In genomic region chr6:131995924-131996323, GRCh38 we compare ENCODE assay signal across 13 cellular contexts. TPM values are rescaled to one million over a fixed set of nuclear protein-coding genes. Genes with fewer than 3 reads are reported as not detected.
DNase-seq lines count a peak whose midpoint lies in the region; ATAC-seq and TF ChIP-seq lines count a peak whose summit lies in the region.
"Had no signal": no experiment of that assay in that cellular context is flagged by ENCODE, and none has a peak within 500 bp of the region (broad histone marks: within the 10 kb centered on the region; RNA-seq: fewer than 3 reads in every experiment).

No MANE protein-coding gene starts in this region.

- H3K4me1 ChIP-seq in ACC112 (ENCODE audit: control insufficient read depth, insufficient read depth, low read length, unreplicated experiment), result peaks cover 20% of the 10 kb centered on the region
- no peaks in the 10 kb centered on the region for H3K4me1 ChIP-seq in suprapubic skin
- H3K4me1 ChIP-seq: psoas muscle, testis had no signal

- no peak for TF ChIP-seq CTCF in suprapubic skin (IDR thresholded peaks at IDR 0.05)

- TF ChIP-seq EP300 in suprapubic skin (IDR thresholded peaks at IDR 0.05), result no peak

- DNase-seq in HS-27A (ENCODE audit: low read depth) (peak; percentile 86), astrocyte of the hippocampus (ENCODE audit: low read depth, low spot score) (peak; percentile 57), iris pigment epithelial cell (ENCODE audit: low read depth) (peak; percentile 94), suprapubic skin (ENCODE audit: low spot score in 2 of 2) (no peak), ecto neural progenitor cell (ENCODE audit: low spot score) (no peak)
- DNase-seq: glutamatergic neuron, NCI-H2171, psoas muscle, testis had no signal

- WGBS in suprapubic skin, result 76% methylated on average over 1 of the region's 1 CpG

- TF ChIP-seq POLR2A in suprapubic skin (IDR thresholded peaks at IDR 0.05), result no peak

- no peaks in the 10 kb centered on the region for H3K27me3 ChIP-seq in ACC112 (ENCODE audit: insufficient read depth, low read length)
- no peaks in the 10 kb centered on the region for H3K27me3 ChIP-seq in suprapubic skin
- H3K27me3 ChIP-seq: testis had no signal

- H3K27ac ChIP-seq in ACC112 (ENCODE audit: low read depth, low read length), result peak overlapping the region; percentile 73
- H3K27ac ChIP-seq in suprapubic skin, result no peak overlapping the region
- H3K27ac ChIP-seq: KMS-11, psoas muscle, testis had no signal

- ATAC-seq in HG02840 (IDR thresholded peaks at IDR 0.05; ENCODE audit: low FRiP score, unreplicated experiment), result no peak
- no peak for ATAC-seq in HG02852 (IDR thresholded peaks at IDR 0.05; ENCODE audit: unreplicated experiment)
- ATAC-seq: psoas muscle had no signal

- H3K36me3 ChIP-seq in ACC112 (ENCODE audit: insufficient read depth, low read length), result no peaks in the 10 kb centered on the region
- no peaks in the 10 kb centered on the region for H3K36me3 ChIP-seq in suprapubic skin

- H3K4me3 ChIP-seq in ACC112 (ENCODE audit: low read depth, low read length) (no peak overlapping the region; the same call in 1 of the 2 replicates), suprapubic skin (no peak overlapping the region)
- H3K4me3 ChIP-seq: psoas muscle, testis had no signal

- H3K9me3 ChIP-seq in suprapubic skin, result no peaks in the 10 kb centered on the region
- H3K9me3 ChIP-seq: psoas muscle, testis had no signal

- no peak overlapping the region for H2AFZ ChIP-seq in ACC112 (ENCODE audit: low read length, unreplicated experiment)

- H3K79me2 ChIP-seq in ACC112 (ENCODE audit: control insufficient read depth, insufficient read depth, low read length, unreplicated experiment), result no peaks in the 10 kb centered on the region

RNA-seq across cellular contexts. Expression of gene CCN2, which starts 44.8 kb away (rescaled TPM):
- total RNA-seq in suprapubic skin, result 100 to 1,000 TPM in 1 of 4 donors, 10 to 100 TPM in 3; 41.0 to 136 (median 78.6) TPM

Comparison
In these comparisons a context has a peak if more than half of its experiments do, and no peak if none do; other contexts are left out.
1. DNase-seq: peak in HS-27A (single experiment), astrocyte of the hippocampus (single experiment) and iris pigment epithelial cell (single experiment); none in suprapubic skin (0 of 2) and ecto neural progenitor cell (single experiment).